Comparison of ENCODE assay signal across 13 cellular contexts in genomic region chr13:29170451-29171082, GRCh38.
"Had no signal": no experiment of that assay in that cellular context is flagged by ENCODE, and none has a peak within 500 bp of the region (broad histone marks: within the 10 kb centered on the region; RNA-seq: fewer than 3 reads in every experiment).

No MANE protein-coding gene starts in this region.

- DNase-seq: effector CD4-positive, alpha-beta T cell; endodermal cell; heart right ventricle; hypothalamus; naive thymus-derived CD4-positive, alpha-beta T cell; psoas muscle; retina; small intestine; stimulated activated CD4-positive, alpha-beta T cell treated with anti-CD3 and anti-CD28 coated beads, Interleukin-12 subunit alpha, Interleukin-12 subunit beta, amount 100 ng/mL, for 4 hours; stimulated activated naive CD4-positive, alpha-beta T cell treated with Interleukin-2 at 50 U/mL for 16 hours; trophoblast cell had no signal

- H3K27me3 ChIP-seq: heart right ventricle, neutrophil had no signal

- H3K9me3 ChIP-seq: heart right ventricle, neutrophil, psoas muscle had no signal

- H3K9me3 Mint-ChIP-seq: endodermal cell; naive thymus-derived CD4-positive, alpha-beta T cell had no signal

- H3K4me3 Mint-ChIP-seq: endodermal cell; naive thymus-derived CD4-positive, alpha-beta T cell had no signal

- ATAC-seq: naive thymus-derived CD4-positive, alpha-beta T cell; psoas muscle had no signal

- H3K36me3 Mint-ChIP-seq: naive thymus-derived CD4-positive, alpha-beta T cell had no signal

- H3K4me3 ChIP-seq: coronary artery, heart right ventricle, psoas muscle had no signal

- H3K4me1 ChIP-seq: psoas muscle had no signal

- H3K27ac Mint-ChIP-seq: endodermal cell; naive thymus-derived CD4-positive, alpha-beta T cell had no signal

- H3K27ac ChIP-seq: coronary artery, neutrophil, psoas muscle had no signal

- H3K36me3 ChIP-seq: heart right ventricle, neutrophil had no signal
